In genomic region chr1:8439015-8439702, GRCh38 we compare ENCODE assay signal across 8 cellular contexts.
A peak's percentile ranks its signal among the peaks of the same experiment; 100 is the strongest.
DNase-seq lines count a peak whose midpoint lies in the region; ATAC-seq and TF ChIP-seq lines count a peak whose summit lies in the region.

No MANE protein-coding gene starts in this region.

- no peak overlapping the region for H3K4me3 ChIP-seq in kidney epithelial cell (ENCODE audit: low read depth, low read length)

- no peak for TF ChIP-seq CTCF in kidney epithelial cell (IDR thresholded peaks at IDR 0.05; ENCODE audit: insufficient read depth, low read length, poor library complexity, severe bottlenecking)

- no peaks in the 10 kb centered on the region for H3K36me3 ChIP-seq in kidney epithelial cell (ENCODE audit: control insufficient read depth, insufficient read depth, low read length)

- DNase-seq in DMS53 (lab: John Stamatoyannopoulos, UW) (peak; percentile 91), NCI-H774 (lab: John Stamatoyannopoulos, UW) (peak; percentile 54), cerebellar cortex (ENCODE audit: low spot score) (peak; percentile 89), kidney epithelial cell (ENCODE audit: low read depth) (peak; percentile 60), smooth muscle cell of the brain vasculature (ENCODE audit: low read depth, low spot score) (peak; percentile 57)

- no peaks in the 10 kb centered on the region for H3K27me3 ChIP-seq in kidney epithelial cell (ENCODE audit: control insufficient read depth, insufficient read depth, low read length)

- ATAC-seq in HG03108 (IDR thresholded peaks at IDR 0.05; ENCODE audit: unreplicated experiment) (peak; percentile 59), HG02938 (IDR thresholded peaks at IDR 0.05; ENCODE audit: unreplicated experiment) (no peak), HG03378 (IDR thresholded peaks at IDR 0.05; ENCODE audit: unreplicated experiment) (no peak)
